8 cellular contexts compared by ENCODE assay signal in genomic region chr3:17645074-17645698, GRCh38.
DNase-seq lines count a peak whose midpoint lies in the region; ATAC-seq, FAIRE-seq and TF ChIP-seq lines count a peak whose summit lies in the region.

No MANE protein-coding gene starts in this region.

- in situ Hi-C loops in T47D (cut with HindIII; ENCODE audit: low pct_unique_long_range_greater_than_20kb, low sequenced_read_pairs): no loop called here

- no peak for FAIRE-seq in urothelium cell line (lab: Jason Lieb, UNC)

- peak; percentile 76 for DNase-seq in AG10803 (ENCODE audit: low read depth)
- peak; percentile 8 for DNase-seq in GM20000 (ENCODE audit: low spot score)
- peak; percentile 14 to 64 for DNase-seq in NCI-H526 (lab: John Stamatoyannopoulos, UW)
- peak; percentile 8 to 77 for DNase-seq in T47D (ENCODE audit: low read depth in 1 of 2, low spot score in 1 of 2)
- DNase-seq in kidney tubule cell (ENCODE audit: low spot score): peak; percentile 62
- DNase-seq in urothelium cell line (ENCODE audit: low spot score): peak; percentile 27

- ATAC-seq in GM21367 (IDR thresholded peaks at IDR 0.05; ENCODE audit: unreplicated experiment) (no peak), HG02973 (IDR thresholded peaks at IDR 0.05; ENCODE audit: unreplicated experiment) (no peak)

- H3K4me3 ChIP-seq in AG10803 (ENCODE audit: low read length): no peak overlapping the region

- peak; percentile 89 for TF ChIP-seq CTCF in AG10803 (conservative IDR thresholded peaks at IDR 0.05; ENCODE audit: low read length)
- TF ChIP-seq CTCF in GM20000 (IDR thresholded peaks at IDR 0.05; ENCODE audit: extremely low read depth, missing control alignments): no peak

Comparison
In these comparisons a context has a peak if more than half of its experiments do, and no peak if none do; other contexts are left out.
1. DNase-seq: peak in every context shown above with its lines; median percentile 76 in AG10803; 62 in kidney tubule cell; 42 in T47D; 39 in NCI-H526; 27 in urothelium cell line; 8 in GM20000.